1 cellular context compared by ENCODE assay signal in the genomic region with DNA sequence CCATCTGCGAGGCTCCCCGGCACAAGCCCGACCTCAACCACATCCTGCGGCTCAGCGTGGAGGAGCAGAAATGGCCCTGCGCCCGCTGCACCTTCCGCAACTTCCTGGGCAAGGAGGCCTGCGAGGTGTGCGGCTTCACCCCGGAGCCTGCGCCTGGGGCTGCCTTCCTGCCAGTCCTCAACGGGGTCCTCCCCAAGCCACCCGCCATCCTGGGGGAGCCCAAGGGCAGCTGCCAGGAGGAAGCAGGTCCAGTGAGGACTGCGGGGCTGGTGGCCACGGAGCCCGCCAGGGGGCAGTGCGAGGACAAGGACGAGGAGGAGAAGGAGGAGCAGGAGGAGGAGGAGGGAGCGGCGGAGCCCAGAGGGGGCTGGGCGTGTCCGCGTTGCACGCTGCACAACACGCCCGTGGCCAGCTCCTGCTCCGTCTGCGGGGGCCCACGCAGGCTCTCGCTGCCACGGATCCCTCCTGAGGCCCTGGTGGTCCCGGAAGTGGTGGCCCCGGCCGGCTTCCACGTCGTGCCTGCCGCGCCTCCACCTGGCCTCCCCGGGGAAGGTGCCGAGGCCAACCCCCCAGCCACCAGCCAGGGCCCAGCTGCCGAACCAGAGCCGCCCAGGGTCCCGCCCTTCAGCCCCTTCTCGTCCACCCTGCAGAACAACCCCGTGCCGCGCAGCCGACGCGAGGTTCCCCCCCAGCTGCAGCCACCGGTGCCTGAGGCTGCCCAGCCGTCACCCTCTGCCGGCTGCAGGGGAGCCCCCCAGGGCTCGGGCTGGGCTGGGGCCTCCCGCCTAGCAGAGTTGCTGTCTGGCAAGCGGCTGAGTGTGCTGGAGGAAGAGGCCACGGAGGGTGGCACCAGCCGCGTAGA.
TF ChIP-seq lines count a peak whose summit lies in the region.

No MANE protein-coding gene starts in this region.

TF ChIP-seq in HepG2, 621 proteins besides CTCF, POLR2A, EP300 and RAD21:
- TF ChIP-seq GABPB1 (CRISPR knock-in tag; IDR thresholded peaks at IDR 0.05), result peak; percentile 31; the same call in 1 of the 2 replicates
- TF ChIP-seq ZNF652 (CRISPR knock-in tag; IDR thresholded peaks at IDR 0.05; ENCODE audit: borderline replicate concordance, low read depth), result no peak
- TF ChIP-seq TFAP4 (IDR thresholded peaks at IDR 0.05; ENCODE audit: borderline replicate concordance, low read depth), result no peak
- TF ChIP-seq HMGA1 (CRISPR knock-in tag; conservative IDR thresholded peaks at IDR 0.05), result no peak
- TF ChIP-seq SAFB2 (CRISPR knock-in tag; IDR thresholded peaks at IDR 0.05; ENCODE audit: borderline replicate concordance, low read depth), result no peak
- TF ChIP-seq AGO2 (optimal IDR thresholded peaks at IDR 0.05; ENCODE audit: low read depth, low read length), result peak; percentile 36
- no peak for TF ChIP-seq ZNF839 (CRISPR knock-in tag; IDR thresholded peaks at IDR 0.05; ENCODE audit: borderline replicate concordance)
- no peak for TF ChIP-seq KLF16 (CRISPR knock-in tag; IDR thresholded peaks at IDR 0.05)
- TF ChIP-seq HOXA3 (CRISPR knock-in tag; IDR thresholded peaks at IDR 0.05), result 0 out of 2 replicates have a peak, but pooled peaks have one; percentile 33
- TF ChIP-seq, protein P1, sequence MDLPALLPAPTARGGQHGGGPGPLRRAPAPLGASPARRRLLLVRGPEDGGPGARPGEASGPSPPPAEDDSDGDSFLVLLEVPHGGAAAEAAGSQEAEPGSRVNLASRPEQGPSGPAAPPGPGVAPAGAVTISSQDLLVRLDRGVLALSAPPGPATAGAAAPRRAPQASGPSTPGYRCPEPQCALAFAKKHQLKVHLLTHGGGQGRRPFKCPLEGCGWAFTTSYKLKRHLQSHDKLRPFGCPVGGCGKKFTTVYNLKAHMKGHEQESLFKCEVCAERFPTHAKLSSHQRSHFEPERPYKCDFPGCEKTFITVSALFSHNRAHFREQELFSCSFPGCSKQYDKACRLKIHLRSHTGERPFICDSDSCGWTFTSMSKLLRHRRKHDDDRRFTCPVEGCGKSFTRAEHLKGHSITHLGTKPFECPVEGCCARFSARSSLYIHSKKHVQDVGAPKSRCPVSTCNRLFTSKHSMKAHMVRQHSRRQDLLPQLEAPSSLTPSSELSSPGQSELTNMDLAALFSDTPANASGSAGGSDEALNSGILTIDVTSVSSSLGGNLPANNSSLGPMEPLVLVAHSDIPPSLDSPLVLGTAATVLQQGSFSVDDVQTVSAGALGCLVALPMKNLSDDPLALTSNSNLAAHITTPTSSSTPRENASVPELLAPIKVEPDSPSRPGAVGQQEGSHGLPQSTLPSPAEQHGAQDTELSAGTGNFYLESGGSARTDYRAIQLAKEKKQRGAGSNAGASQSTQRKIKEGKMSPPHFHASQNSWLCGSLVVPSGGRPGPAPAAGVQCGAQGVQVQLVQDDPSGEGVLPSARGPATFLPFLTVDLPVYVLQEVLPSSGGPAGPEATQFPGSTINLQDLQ (CRISPR knock-in tag; IDR thresholded peaks at IDR 0.05), result no peak
- TF ChIP-seq ZNF281 (CRISPR knock-in tag; IDR thresholded peaks at IDR 0.05; ENCODE audit: borderline replicate concordance), result no peak
- TF ChIP-seq ZFX (CRISPR knock-in tag; IDR thresholded peaks at IDR 0.05; ENCODE audit: low read depth), result no peak
- peak; percentile 71; the same call in 1 of the 2 replicates for TF ChIP-seq HINFP (CRISPR knock-in tag; IDR thresholded peaks at IDR 0.05; ENCODE audit: low read depth)
- TF ChIP-seq ZNF644 (CRISPR knock-in tag; IDR thresholded peaks at IDR 0.05; ENCODE audit: low read depth), result no peak
- TF ChIP-seq ZFP36 (IDR thresholded peaks at IDR 0.05; ENCODE audit: borderline replicate concordance, low read depth, low read length, partially characterized antibody), result no peak
- TF ChIP-seq ZFP1 (CRISPR knock-in tag; IDR thresholded peaks at IDR 0.05), result no peak
- peak; percentile 48 for TF ChIP-seq STAG1 (CRISPR knock-in tag; IDR thresholded peaks at IDR 0.05)
- TF ChIP-seq ZBTB38 (CRISPR knock-in tag; IDR thresholded peaks at IDR 0.05), result peak; percentile 70; the same call in 1 of the 2 replicates
- TF ChIP-seq ZNF274 (CRISPR knock-in tag; IDR thresholded peaks at IDR 0.05), result no peak
- TF ChIP-seq, protein P2, sequence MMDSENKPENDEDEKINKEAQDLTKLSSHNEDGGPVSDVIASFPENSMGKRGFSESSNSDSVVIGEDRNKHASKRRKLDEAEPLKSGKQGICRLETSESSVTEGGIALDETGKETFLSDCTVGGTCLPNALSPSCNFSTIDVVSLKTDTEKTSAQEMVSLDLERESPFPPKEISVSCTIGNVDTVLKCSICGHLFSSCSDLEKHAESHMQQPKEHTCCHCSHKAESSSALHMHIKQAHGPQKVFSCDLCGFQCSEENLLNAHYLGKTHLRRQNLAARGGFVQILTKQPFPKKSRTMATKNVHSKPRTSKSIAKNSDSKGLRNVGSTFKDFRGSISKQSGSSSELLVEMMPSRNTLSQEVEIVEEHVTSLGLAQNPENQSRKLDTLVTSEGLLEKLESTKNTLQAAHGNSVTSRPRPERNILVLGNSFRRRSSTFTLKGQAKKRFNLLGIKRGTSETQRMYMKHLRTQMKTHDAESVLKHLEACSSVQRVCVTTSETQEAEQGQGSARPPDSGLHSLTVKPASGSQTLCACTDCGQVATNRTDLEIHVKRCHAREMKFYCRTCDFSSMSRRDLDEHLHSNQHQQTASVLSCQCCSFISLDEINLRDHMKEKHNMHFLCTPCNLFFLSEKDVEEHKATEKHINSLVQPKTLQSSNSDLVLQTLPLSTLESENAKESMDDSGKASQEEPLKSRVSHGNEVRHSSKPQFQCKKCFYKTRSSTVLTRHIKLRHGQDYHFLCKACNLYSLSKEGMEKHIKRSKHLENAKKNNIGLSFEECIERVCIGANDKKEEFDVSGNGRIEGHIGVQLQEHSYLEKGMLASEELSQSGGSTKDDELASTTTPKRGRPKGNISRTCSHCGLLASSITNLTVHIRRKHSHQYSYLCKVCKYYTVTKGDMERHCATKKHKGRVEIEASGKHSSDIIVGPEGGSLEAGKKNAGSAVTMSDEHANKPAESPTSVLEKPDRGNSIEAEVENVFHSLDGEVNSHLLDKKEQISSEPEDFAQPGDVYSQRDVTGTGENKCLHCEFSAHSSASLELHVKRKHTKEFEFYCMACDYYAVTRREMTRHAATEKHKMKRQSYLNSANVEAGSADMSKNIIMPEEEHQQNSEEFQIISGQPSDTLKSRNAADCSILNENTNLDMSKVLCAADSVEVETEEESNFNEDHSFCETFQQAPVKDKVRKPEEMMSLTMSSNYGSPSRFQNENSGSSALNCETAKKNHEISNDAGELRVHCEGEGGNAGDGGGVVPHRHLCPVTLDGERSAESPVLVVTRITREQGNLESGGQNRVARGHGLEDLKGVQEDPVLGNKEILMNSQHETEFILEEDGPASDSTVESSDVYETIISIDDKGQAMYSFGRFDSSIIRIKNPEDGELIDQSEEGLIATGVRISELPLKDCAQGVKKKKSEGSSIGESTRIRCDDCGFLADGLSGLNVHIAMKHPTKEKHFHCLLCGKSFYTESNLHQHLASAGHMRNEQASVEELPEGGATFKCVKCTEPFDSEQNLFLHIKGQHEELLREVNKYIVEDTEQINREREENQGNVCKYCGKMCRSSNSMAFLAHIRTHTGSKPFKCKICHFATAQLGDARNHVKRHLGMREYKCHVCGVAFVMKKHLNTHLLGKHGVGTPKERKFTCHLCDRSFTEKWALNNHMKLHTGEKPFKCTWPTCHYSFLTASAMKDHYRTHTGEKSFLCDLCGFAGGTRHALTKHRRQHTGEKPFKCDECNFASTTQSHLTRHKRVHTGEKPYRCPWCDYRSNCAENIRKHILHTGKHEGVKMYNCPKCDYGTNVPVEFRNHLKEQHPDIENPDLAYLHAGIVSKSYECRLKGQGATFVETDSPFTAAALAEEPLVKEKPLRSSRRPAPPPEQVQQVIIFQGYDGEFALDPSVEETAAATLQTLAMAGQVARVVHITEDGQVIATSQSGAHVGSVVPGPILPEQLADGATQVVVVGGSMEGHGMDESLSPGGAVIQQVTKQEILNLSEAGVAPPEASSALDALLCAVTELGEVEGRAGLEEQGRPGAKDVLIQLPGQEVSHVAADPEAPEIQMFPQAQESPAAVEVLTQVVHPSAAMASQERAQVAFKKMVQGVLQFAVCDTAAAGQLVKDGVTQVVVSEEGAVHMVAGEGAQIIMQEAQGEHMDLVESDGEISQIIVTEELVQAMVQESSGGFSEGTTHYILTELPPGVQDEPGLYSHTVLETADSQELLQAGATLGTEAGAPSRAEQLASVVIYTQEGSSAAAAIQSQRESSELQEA (CRISPR knock-in tag; IDR thresholded peaks at IDR 0.05; ENCODE audit: not compliant biosample characterization), result no peak
- TF ChIP-seq ZNF263 (CRISPR knock-in tag; IDR thresholded peaks at IDR 0.05), result peak; percentile 92
- 0 out of 2 replicates have a peak, but pooled peaks have one; percentile 15 for TF ChIP-seq ARID4A (CRISPR knock-in tag; IDR thresholded peaks at IDR 0.05; ENCODE audit: borderline replicate concordance)
- TF ChIP-seq ZBTB33 (CRISPR knock-in tag; IDR thresholded peaks at IDR 0.05), result peak; percentile 92
- no peak for TF ChIP-seq REL (CRISPR knock-in tag; conservative IDR thresholded peaks at IDR 0.05)
- no peak for TF ChIP-seq ZNF724P (CRISPR knock-in tag; IDR thresholded peaks at IDR 0.05; ENCODE audit: borderline replicate concordance)
- TF ChIP-seq HNRNPK (IDR thresholded peaks at IDR 0.05; ENCODE audit: low read depth, low read length, poor library complexity, severe bottlenecking), result peak; percentile 10
